15 cellular contexts compared by ENCODE assay signal in genomic region chr18:9092665-9093064, GRCh38. TPM values are rescaled to one million over a fixed set of nuclear protein-coding genes. Genes with fewer than 3 reads are reported as not detected.
DNase-seq lines count a peak whose midpoint lies in the region; TF ChIP-seq lines count a peak whose summit lies in the region.
"Had no signal": no experiment of that assay in that cellular context is flagged by ENCODE, and none has a peak within 500 bp of the region (broad histone marks: within the 10 kb centered on the region; RNA-seq: fewer than 3 reads in every experiment).

No MANE protein-coding gene starts in this region.

- H3K36me3 Mint-ChIP-seq in MCF 10A (ENCODE audit: insufficient read depth, unreplicated experiment), result no peaks in the 10 kb centered on the region
- H3K36me3 Mint-ChIP-seq: WTC11 had no signal

- no peak overlapping the region for H3K27ac Mint-ChIP-seq in MCF 10A (ENCODE audit: low read depth, unreplicated experiment)
- H3K27ac Mint-ChIP-seq: WTC11 had no signal

- no peak for TF ChIP-seq CTCF in mammary epithelial cell (conservative IDR thresholded peaks at IDR 0.05 in 1 of 2, IDR thresholded peaks at IDR 0.05 in 1 of 2; ENCODE audit: extremely low read depth in 1 of 2, insufficient read depth in 1 of 2, low read depth in 1 of 2, low read length in 2 of 2)
- TF ChIP-seq CTCF in MCF 10A (IDR thresholded peaks at IDR 0.05; ENCODE audit: unreplicated experiment), result no peak
- no peak for TF ChIP-seq CTCF in vagina (IDR thresholded peaks at IDR 0.05)

- no peaks in the 10 kb centered on the region for H3K9me3 ChIP-seq in mammary epithelial cell (replicated peaks; ENCODE audit: insufficient read depth, low read length)
- no peaks in the 10 kb centered on the region for H3K9me3 ChIP-seq in vagina

- CTCF ChIA-PET in mammary epithelial cell (lab: Charles Lee; ENCODE audit: low non-redundant PET), result no interaction called here
- CTCF ChIA-PET in MCF 10A (lab: Yijun Ruan, JAX), result no interaction called here

- in situ Hi-C loops in mammary epithelial cell (cut with MboI; ENCODE audit: low sequenced_read_pairs in 2 of 2) (loop anchor here in 1 of 2 donors (25.0 kb wide), 1 partner anchor 445 kb away; no protein-coding TSS in a partner anchor), SK-MEL-5 (cut with HindIII; ENCODE audit: low pct_unique_long_range_greater_than_20kb, low sequenced_read_pairs) (no loop called here)

- POLR2A ChIA-PET in MCF 10A (lab: Yijun Ruan, JAX), result interaction anchor here (1.9 kb wide), 1 partner anchor 10 kb away, joined by 10 read pairs; the partner anchor contains the start of gene NDUFV2

- H3K4me1 ChIP-seq in mammary epithelial cell (ENCODE audit: insufficient read depth, low read length) (peaks cover 3% of the 10 kb centered on the region), vagina (no peaks in the 10 kb centered on the region)

- H3K4me3 ChIP-seq in mammary epithelial cell (replicated peaks in 1 of 3; ENCODE audit: insufficient read depth in 1 of 3, low read depth in 2 of 3, low read length in 3 of 3) (no peak overlapping the region), vagina (no peak overlapping the region)
- H3K4me3 ChIP-seq: cardiac muscle cell had no signal

- WGBS in mammary epithelial cell (ENCODE audit: low coverage, missing lambda C conversion rate), result 100% methylated on average over 2 of the region's 2 CpGs

- H3K4me1 Mint-ChIP-seq in MCF 10A (ENCODE audit: insufficient read depth, unreplicated experiment), result no peaks in the 10 kb centered on the region

- no peak overlapping the region for H3K4me3 Mint-ChIP-seq in MCF 10A (ENCODE audit: unreplicated experiment)
- H3K4me3 Mint-ChIP-seq: WTC11 had no signal

- H4K20me1 ChIP-seq in mammary epithelial cell (ENCODE audit: insufficient read depth, low read length), result no peaks in the 10 kb centered on the region

- no peak overlapping the region for H3K4me2 ChIP-seq in mammary epithelial cell (ENCODE audit: insufficient read depth, low read depth, low read length)

- BruUV-seq in mammary epithelial cell (replicated peaks; lab: Mats Ljungman, UMichigan), result no TSS peak
- BruUV-seq in MCF 10A (replicated peaks; lab: Mats Ljungman, UMichigan), result no TSS peak

- H3K27me3 ChIP-seq in mammary epithelial cell (ENCODE audit: insufficient read depth, low read length) (no peaks in the 10 kb centered on the region), vagina (no peaks in the 10 kb centered on the region)

- H2AFZ ChIP-seq in mammary epithelial cell (ENCODE audit: low read depth, low read length), result peak overlapping the region; percentile 45

- no peaks in the 10 kb centered on the region for H3K36me3 ChIP-seq in mammary epithelial cell (ENCODE audit: insufficient read depth, low read length)
- H3K36me3 ChIP-seq in vagina, result no peaks in the 10 kb centered on the region
- H3K36me3 ChIP-seq: cardiac muscle cell had no signal

- no peak overlapping the region for H3K9ac ChIP-seq in mammary epithelial cell (ENCODE audit: insufficient read depth, low read length)

- no peak for DNase-seq in mammary epithelial cell
- no peak for DNase-seq in MCF 10A (ENCODE audit: unreplicated experiment)
- peak; percentile 54 for DNase-seq in SK-MEL-5 (ENCODE audit: low read depth, low spot score)
- peak; percentile 74 for DNase-seq in fibroblast of gingiva (ENCODE audit: low read depth)
- peak; percentile 41 for DNase-seq in pulmonary artery endothelial cell (ENCODE audit: low read depth, low spot score)
- DNase-seq in cortex of kidney (lab: John Stamatoyannopoulos, UW), result no peak
- no peak for DNase-seq in pons (ENCODE audit: low spot score)
- DNase-seq in vagina (ENCODE audit: extremely low spot score in 2 of 2), result no peak
- DNase-seq: NCI-H1694 treated with DMSO at 0.1 percent for 48 hours; NCI-H748 treated with DMSO at 0.1 percent for 48 hours; posterior cingulate gyrus; stimulated activated CD4-positive, alpha-beta T cell treated with anti-CD3 and anti-CD28 coated beads, Interleukin-2, amount 100 ng/mL, for 24 hours had no signal

- dilution Hi-C loops in mammary epithelial cell (cut with HindIII; ENCODE audit: low sequenced_read_pairs), result no loop called here

- intact Hi-C loops in mammary epithelial cell (cut with micrococcal nuclease) (no loop called here), MCF 10A (cut with micrococcal nuclease) (no loop called here), vagina (cut with DNase I) (no loop called here)

- TF ChIP-seq POLR2A in vagina (IDR thresholded peaks at IDR 0.05), result no peak

- H3K9me3 Mint-ChIP-seq in MCF 10A (ENCODE audit: unreplicated experiment), result no peaks in the 10 kb centered on the region
- H3K9me3 Mint-ChIP-seq: WTC11 had no signal

- H3K27ac ChIP-seq in mammary epithelial cell (ENCODE audit: insufficient read depth, low read depth, low read length), result no peak overlapping the region
- H3K27ac ChIP-seq in vagina, result no peak overlapping the region
- H3K27ac ChIP-seq: cardiac muscle cell, epithelial cell of prostate had no signal

- H3K27me3 Mint-ChIP-seq in MCF 10A (ENCODE audit: insufficient read depth, unreplicated experiment), result no peaks in the 10 kb centered on the region

- no peaks in the 10 kb centered on the region for H3K79me2 ChIP-seq in mammary epithelial cell (ENCODE audit: insufficient read depth, low read length)

RNA-seq across cellular contexts. Expression of gene NDUFV2, which starts 9.8 kb away (rescaled TPM):
- 100 to 1,000 TPM in 1 of 2 donors, 10 to 100 TPM in 1; 69.2 to 142 TPM for total RNA-seq in mammary epithelial cell
- polyA plus RNA-seq in mammary epithelial cell, result 98.3 TPM
- polyA minus RNA-seq in mammary epithelial cell, result 40.6 TPM
- 192 and 202 TPM in 2 replicates for total RNA-seq in MCF 10A (2022)
- total RNA-seq in SK-MEL-5 (2014; rRNA removed; shearing (Covaris generic)), result 221 and 273 TPM in 2 replicates
- 138 and 140 TPM in 2 replicates for polyA plus RNA-seq in SK-MEL-5 (2015; cell fraction: cytosol; rRNA removed)
- polyA plus RNA-seq in SK-MEL-5 (2015; cell fraction: nucleus; rRNA removed), result 58.9 and 70.7 TPM in 2 replicates
- 132 and 136 TPM in 2 replicates for total RNA-seq in pulmonary artery endothelial cell
- 75.1 TPM for total RNA-seq in vagina

RNA-seq across cellular contexts. Expression of gene ANKRD12, which starts 43.9 kb away (rescaled TPM):
- total RNA-seq in mammary epithelial cell, result 10 to 100 TPM; 19.8 to 26.0 TPM
- 2.6 TPM for polyA plus RNA-seq in mammary epithelial cell
- polyA minus RNA-seq in mammary epithelial cell, result 14.3 TPM
- total RNA-seq in MCF 10A (2022), result 25.3 and 36.7 TPM in 2 replicates
- 33.1 and 41.5 TPM in 2 replicates for total RNA-seq in SK-MEL-5 (2014; rRNA removed; shearing (Covaris generic))
- 3.0 and 10.4 TPM in 2 replicates for polyA plus RNA-seq in SK-MEL-5 (2015; cell fraction: cytosol; rRNA removed)
- 9.8 and 12.9 TPM in 2 replicates for polyA plus RNA-seq in SK-MEL-5 (2015; cell fraction: nucleus; rRNA removed)
- total RNA-seq in pulmonary artery endothelial cell, result 16.6 and 31.3 TPM in 2 replicates
- total RNA-seq in vagina, result 53.5 TPM

Comparison
In these comparisons a context has a peak if more than half of its experiments do, and no peak if none do; other contexts are left out.
1. DNase-seq: peak in SK-MEL-5 (single experiment), fibroblast of gingiva (single experiment) and pulmonary artery endothelial cell (single experiment); none in mammary epithelial cell (single experiment), MCF 10A (single experiment), cortex of kidney (single experiment), pons (single experiment) and vagina (0 of 2).